Comparison of ENCODE assay signal across 11 cellular contexts in the genomic region with DNA sequence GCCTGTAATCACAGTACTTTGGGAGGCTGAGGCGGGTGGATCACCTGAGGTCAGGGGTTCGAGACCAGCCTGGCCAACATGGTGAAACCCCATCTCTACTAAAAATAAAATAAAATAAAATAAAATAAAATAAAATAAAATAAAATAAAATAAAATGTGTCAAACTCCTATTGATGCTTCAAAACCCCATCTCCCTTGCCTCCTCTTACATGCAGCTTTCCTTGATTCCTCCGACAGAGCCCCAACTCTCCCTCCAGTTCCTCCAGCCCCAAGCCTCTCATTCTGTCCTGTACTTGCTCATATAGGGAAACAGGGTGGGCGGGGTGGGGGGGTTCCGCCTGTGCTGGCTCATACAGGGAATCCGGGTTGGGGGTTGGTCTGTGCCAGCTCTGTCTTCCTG. TPM values are rescaled to one million over a fixed set of nuclear protein-coding genes. Genes with fewer than 3 reads are reported as not detected.
A peak's percentile ranks its signal among the peaks of the same experiment; 100 is the strongest.
DNase-seq lines count a peak whose midpoint lies in the region; ATAC-seq, FAIRE-seq and TF ChIP-seq lines count a peak whose summit lies in the region.
"Not testable (repeated sequence)": the region's sequence is repeated elsewhere in the genome, so short reads cannot be mapped to it uniquely, and the experiment has no call there.
"Had no signal": no experiment of that assay in that cellular context is flagged by ENCODE, and none has a peak within 500 bp of the region (broad histone marks: within the 10 kb centered on the region; RNA-seq: fewer than 3 reads in every experiment).

No MANE protein-coding gene starts in this region.

- H3K9me3 Mint-ChIP-seq in activated naive CD4-positive, alpha-beta T cell treated with anti-CD3 and anti-CD28 coated beads, Interleukin-2, amount 10 ng/mL, durations not matched to agents 7 days and 5 days; neural crest cell: not testable (repeated sequence)

- H3K27ac Mint-ChIP-seq in activated naive CD4-positive, alpha-beta T cell treated with anti-CD3 and anti-CD28 coated beads, Interleukin-2, amount 10 ng/mL, durations not matched to agents 7 days and 5 days; neural crest cell (ENCODE audit: unreplicated experiment): not testable (repeated sequence)

- H3K4me3 ChIP-seq in A549; GM12865 (ENCODE audit: low read depth, low read length); coronary artery; lower lobe of right lung; transverse colon: not testable (repeated sequence)

- TF ChIP-seq CTCF in A549 (IDR thresholded peaks at IDR 0.05); GM12865 (IDR thresholded peaks at IDR 0.05; ENCODE audit: insufficient read depth, low read depth, low read length, missing control alignments); coronary artery (IDR thresholded peaks at IDR 0.05); lower lobe of right lung (IDR thresholded peaks at IDR 0.05); neural crest cell (conservative IDR thresholded peaks at IDR 0.05); transverse colon (IDR thresholded peaks at IDR 0.05): not testable (repeated sequence)

- H3K4me2 ChIP-seq in A549 = not testable (repeated sequence)

- TF ChIP-seq RAD21 in A549 (conservative IDR thresholded peaks at IDR 0.05 in 1 of 2, IDR thresholded peaks at IDR 0.05 in 1 of 2) = not testable (repeated sequence)

- H3K4me1 Mint-ChIP-seq in activated naive CD4-positive, alpha-beta T cell treated with anti-CD3 and anti-CD28 coated beads, Interleukin-2, amount 10 ng/mL, durations not matched to agents 7 days and 5 days = peaks cover 30% of the 10 kb centered on the region
- H3K4me1 Mint-ChIP-seq in neural crest cell = peaks cover 18% of the 10 kb centered on the region

- CTCF ChIA-PET in A549 (lab: Yijun Ruan, JAX) = interaction anchor here (0.8 kb wide), 1 partner anchor 219 kb away, joined by 3 read pairs; no protein-coding TSS in a partner anchor
- CTCF ChIA-PET in activated naive CD4-positive, alpha-beta T cell treated with anti-CD3 and anti-CD28 coated beads, Interleukin-2, amount 10 ng/mL, durations not matched to agents 7 days and 5 days (lab: Charles Lee) = interaction anchor here (0.9 kb wide), 1 partner anchor 103 kb away, joined by 3 read pairs; no protein-coding TSS in a partner anchor

- not testable (repeated sequence) for H3K9me3 ChIP-seq in A549, lower lobe of right lung, transverse colon

- in situ Hi-C loops in transverse colon (cut with MboI; ENCODE audit: low pct_ligation_motif_present in 1 of 4, low pct_unique_long_range_greater_than_20kb in 1 of 4, low sequenced_read_pairs in 3 of 4) = not testable (repeated sequence)

- H3K4me3 Mint-ChIP-seq in activated naive CD4-positive, alpha-beta T cell treated with anti-CD3 and anti-CD28 coated beads, Interleukin-2, amount 10 ng/mL, durations not matched to agents 7 days and 5 days = peak overlapping the region; percentile 47
- H3K4me3 Mint-ChIP-seq in neural crest cell = peak overlapping the region; percentile 57

- not testable (repeated sequence) for H3K27me3 ChIP-seq in lower lobe of right lung (ENCODE audit: low read depth); transverse colon

- not testable (repeated sequence) for H3K4me1 ChIP-seq in A549
- H3K4me1 ChIP-seq in lower lobe of right lung = peaks cover 52% of the 10 kb centered on the region
- peaks cover 14 to 46% (median 36%) of the 10 kb centered on the region in 4 donors for H3K4me1 ChIP-seq in transverse colon

- intact Hi-C loops in lower lobe of right lung (cut with DNase I) = not testable (repeated sequence)
- intact Hi-C loops in transverse colon (cut with DNase I; ENCODE audit: low total_unique reads) = loop anchor here (10.0 kb wide), 1 partner anchor 220 kb away; the partner anchor contains the start of genes ATP5F1D and MIDN

- not testable (repeated sequence) for DNase-seq in A549 (ENCODE audit: low read depth in 1 of 2, low spot score in 1 of 2); activated naive CD4-positive, alpha-beta T cell treated with anti-CD3 and anti-CD28 coated beads, Interleukin-2, amount 10 ng/mL, durations not matched to agents 7 days and 5 days; coronary artery (ENCODE audit: low spot score); lower lobe of right lung; neural crest cell (ENCODE audit: low read depth, low spot score); transverse colon
- peak; percentile 42 for DNase-seq in GM12865 (ENCODE audit: low read depth)

- peaks cover 19% of the 10 kb centered on the region for H3K36me3 Mint-ChIP-seq in activated naive CD4-positive, alpha-beta T cell treated with anti-CD3 and anti-CD28 coated beads, Interleukin-2, amount 10 ng/mL, durations not matched to agents 7 days and 5 days
- H3K36me3 Mint-ChIP-seq in neural crest cell (ENCODE audit: low read depth) = not testable (repeated sequence)

- POLR2A ChIA-PET in A549 (lab: Yijun Ruan, JAX) = not testable (repeated sequence)

- not testable (repeated sequence) for ATAC-seq in A549, SK-N-SH treated with all-trans-retinoic acid at 6 μM for 48 hours, lower lobe of right lung

- H3K36me3 ChIP-seq in lower lobe of right lung, transverse colon: not testable (repeated sequence)

- not testable (repeated sequence) for FAIRE-seq in A549 (lab: Jason Lieb, UNC)

- TF ChIP-seq POLR2A in A549 (IDR thresholded peaks at IDR 0.05; ENCODE audit: low read length); transverse colon (IDR thresholded peaks at IDR 0.05): not testable (repeated sequence)

- H3K27me3 Mint-ChIP-seq in activated naive CD4-positive, alpha-beta T cell treated with anti-CD3 and anti-CD28 coated beads, Interleukin-2, amount 10 ng/mL, durations not matched to agents 7 days and 5 days; neural crest cell (ENCODE audit: low read depth): not testable (repeated sequence)

- H3K27ac ChIP-seq in A549 = not testable (repeated sequence)
- peak overlapping the region; percentile 98 to 100 for H3K27ac ChIP-seq in coronary artery
- H3K27ac ChIP-seq in lower lobe of right lung = peak overlapping the region; percentile 98
- peak overlapping the region; percentile 14 to 97 (median 92) for H3K27ac ChIP-seq in transverse colon

- not testable (repeated sequence) for TF ChIP-seq EP300 in A549 (IDR thresholded peaks at IDR 0.05); transverse colon (IDR thresholded peaks at IDR 0.05; ENCODE audit: low read depth)

- 83% methylated on average over 6 of the region's 6 CpGs for WGBS in A549 (ENCODE audit: missing lambda C conversion rate)
- 67 to 84% methylated on average over 2 to 6 of the region's 6 CpGs for WGBS in transverse colon (ENCODE audit: low coverage in 1 of 2), 2 donors

TF ChIP-seq in SK-N-SH treated with all-trans-retinoic acid at 6 μM for 48 hours, 23 proteins besides CTCF, POLR2A, EP300 and RAD21:
- TF ChIP-seq ZFP3 (CRISPR knock-in tag; IDR thresholded peaks at IDR 0.05) = peak; percentile 94
TF ChIP-seq in SK-N-SH treated with all-trans-retinoic acid at 6 μM for 48 hours: peak in this region for 1; not testable (repeated sequence) for 22.

RNA-seq across cellular contexts. Expression of gene CNN2, which starts 1.3 kb away (rescaled TPM):
- polyA plus RNA-seq in A549 (2011; rRNA removed) (31.7 and 32.2 TPM in 2 replicates), A549 (2017; fragmentation: RNase III; extraction: RNeasy Plus Mini Kit Qiagen cat#74134 plus additional on column Dnase treatment) (99.3 to 115 TPM (median 101 TPM) in 3 replicates)
- polyA plus RNA-seq in A549 (2012; cell fraction: cytosol; rRNA removed) = 102 and 104 TPM in 2 replicates
- 111 TPM in 2 replicates for polyA plus RNA-seq in A549 (2012; cell fraction: nucleus; rRNA removed)
- polyA minus RNA-seq in A549 (2011; rRNA and poly(A)+ RNA removed) = 94.3 and 125 TPM in 2 replicates
- total RNA-seq in lower lobe of right lung (158 TPM), neural crest cell (140 and 141 TPM in 2 replicates), transverse colon (10 to 100 TPM; 39.2 to 57.6 (median 48.2) TPM)

RNA-seq across cellular contexts. Expression of gene RNU6-2, which starts 3.8 kb away (rescaled TPM):
- not detected in 2 replicates for polyA plus RNA-seq in A549 (2011; rRNA removed)
- polyA plus RNA-seq in A549 (2012; cell fraction: cytosol; rRNA removed) = not detected in 2 replicates
- polyA plus RNA-seq in A549 (2012; cell fraction: nucleus; rRNA removed) = not detected in 2 replicates
- not detected in 3 replicates for polyA plus RNA-seq in A549 (2017; fragmentation: RNase III; extraction: RNeasy Plus Mini Kit Qiagen cat#74134 plus additional on column Dnase treatment)
- polyA minus RNA-seq in A549 (2011; rRNA and poly(A)+ RNA removed) = under 0.01 TPM in 1 of 2 replicates, not detected in the other
- total RNA-seq in lower lobe of right lung = not detected
- not detected in 2 replicates for total RNA-seq in neural crest cell
- total RNA-seq in transverse colon = not detected
- total RNA-seq: GM23248, PC-9 had no signal
- polyA plus RNA-seq: AG04450, GM23248 had no signal

RNA-seq across cellular contexts. Expression of gene TMEM259, which starts 4.2 kb away (rescaled TPM):
- polyA plus RNA-seq in A549 (2011; rRNA removed) (45.6 and 53.3 TPM in 2 replicates), A549 (2017; fragmentation: RNase III; extraction: RNeasy Plus Mini Kit Qiagen cat#74134 plus additional on column Dnase treatment) (71.1 to 82.2 TPM (median 78.3 TPM) in 3 replicates)
- polyA plus RNA-seq in A549 (2012; cell fraction: cytosol; rRNA removed) = 106 and 148 TPM in 2 replicates
- 608 and 842 TPM in 2 replicates for polyA plus RNA-seq in A549 (2012; cell fraction: nucleus; rRNA removed)
- 41.2 and 48.5 TPM in 2 replicates for polyA minus RNA-seq in A549 (2011; rRNA and poly(A)+ RNA removed)
- total RNA-seq in lower lobe of right lung (159 TPM), neural crest cell (164 and 170 TPM in 2 replicates), transverse colon (100 to 1,000 TPM; 226 to 676 (median 303) TPM)

RNA-seq across cellular contexts. Expression of gene ABCA7, which starts 14.8 kb away (rescaled TPM):
- 5.0 and 6.6 TPM in 2 replicates for polyA plus RNA-seq in A549 (2011; rRNA removed)
- 7.9 and 9.1 TPM in 2 replicates for polyA plus RNA-seq in A549 (2012; cell fraction: cytosol; rRNA removed)
- 53.4 and 59.9 TPM in 2 replicates for polyA plus RNA-seq in A549 (2012; cell fraction: nucleus; rRNA removed)
- 8.8 to 13.5 TPM (median 12.6 TPM) in 3 replicates for polyA plus RNA-seq in A549 (2017; fragmentation: RNase III; extraction: RNeasy Plus Mini Kit Qiagen cat#74134 plus additional on column Dnase treatment)
- 9.6 and 10.5 TPM in 2 replicates for polyA minus RNA-seq in A549 (2011; rRNA and poly(A)+ RNA removed)
- total RNA-seq in lower lobe of right lung = 53.3 TPM
- total RNA-seq in neural crest cell = 12.8 and 16.3 TPM in 2 replicates
- 100 to 1,000 TPM in 1 of 4 donors, 10 to 100 TPM in 3; 47.1 to 128 (median 82.0) TPM for total RNA-seq in transverse colon

RNA-seq across cellular contexts. Expression of gene GRIN3B, which starts 24.9 kb away (rescaled TPM):
- polyA plus RNA-seq in A549 (2011; rRNA removed) (0.65 and 0.67 TPM in 2 replicates), A549 (2017; fragmentation: RNase III; extraction: RNeasy Plus Mini Kit Qiagen cat#74134 plus additional on column Dnase treatment) (1.1 to 1.5 TPM (median 1.5 TPM) in 3 replicates)
- 1.1 and 2.8 TPM in 2 replicates for polyA plus RNA-seq in A549 (2012; cell fraction: cytosol; rRNA removed)
- polyA plus RNA-seq in A549 (2012; cell fraction: nucleus; rRNA removed) = 13.1 and 22.7 TPM in 2 replicates
- 0.58 and 0.87 TPM in 2 replicates for polyA minus RNA-seq in A549 (2011; rRNA and poly(A)+ RNA removed)
- total RNA-seq in lower lobe of right lung (3.0 TPM), neural crest cell (0.12 TPM in 1 of 2 replicates, not detected in the other), transverse colon (1 to 10 TPM in 1 of 4 donors, not detected in 3; 1.6 TPM)
- polyA plus RNA-seq: GM23248 had no signal
